ENCODE assay signal across 8 cellular contexts in genomic region chr2:33476100-33476792, GRCh38. TPM values are rescaled to one million over a fixed set of nuclear protein-coding genes. Genes with fewer than 3 reads are reported as not detected.
DNase-seq lines count a peak whose midpoint lies in the region; ATAC-seq and TF ChIP-seq lines count a peak whose summit lies in the region.

TSS of gene RASGRP3 (plus strand) at chr2:33476649. CDS start at chr2:33515137, 38,488 bp downstream.

- peak; percentile 57 for ATAC-seq in GM18517 (IDR thresholded peaks at IDR 0.05; ENCODE audit: unreplicated experiment)
- peak; percentile 47 for ATAC-seq in HG03039 (IDR thresholded peaks at IDR 0.05; ENCODE audit: unreplicated experiment)

- peak within 1 kb of the TSS; percentile 65 to 84 for H3K27ac ChIP-seq in coronary artery

- no peak for TF ChIP-seq CTCF in coronary artery (IDR thresholded peaks at IDR 0.05)

- DNase-seq in A172 (ENCODE audit: low spot score) = peak; percentile 85
- DNase-seq in NCI-H2196 treated with DMSO at 0.1 percent for 48 hours (lab: John Stamatoyannopoulos, UW; ENCODE audit: unreplicated experiment) = peak; percentile 62
- peak; percentile 71 for DNase-seq in activated CD4-positive, alpha-beta T cell treated with anti-CD3 and anti-CD28 coated beads for 48 hours
- peak; percentile 86 for DNase-seq in coronary artery (ENCODE audit: low spot score)
- DNase-seq in left kidney (ENCODE audit: low read depth, low spot score) = peak; percentile 92
- DNase-seq in stimulated activated CD4-positive, alpha-beta T cell treated with anti-CD3 and anti-CD28 coated beads, Interleukin-1b, Interleukin-23, amount 100 ng/mL, for 48 hours = peak; percentile 60

- H3K4me3 ChIP-seq in coronary artery = peak within 1 kb of the TSS; percentile 72

RNA-seq across cellular contexts. Expression of gene RASGRP3, which starts in this region (rescaled TPM):
- 30.6 and 41.5 TPM in 2 replicates for total RNA-seq in A172 (2014; rRNA removed; shearing (Covaris generic))

Comparison
In these comparisons a context has a peak if more than half of its experiments do, and no peak if none do; other contexts are left out.
1. Peak in every context shown above with its lines: DNase-seq, ATAC-seq, H3K4me3 ChIP-seq and H3K27ac ChIP-seq.